In genomic region chr2:215951558-215951957, GRCh38 we compare ENCODE assay signal across 31 cellular contexts.
"Had no signal": no experiment of that assay in that cellular context is flagged by ENCODE, and none has a peak within 500 bp of the region (broad histone marks: within the 10 kb centered on the region; RNA-seq: fewer than 3 reads in every experiment).

No MANE protein-coding gene starts in this region.

- H3K27ac ChIP-seq: brain microvascular endothelial cell, esophagus muscularis mucosa, foreskin keratinocyte, gastrocnemius medialis, heart right ventricle, hepatocyte had no signal

- H3K4me1 ChIP-seq: esophagus muscularis mucosa, foreskin keratinocyte, gastrocnemius medialis, heart right ventricle had no signal

- H3K36me3 Mint-ChIP-seq: activated CD4-positive, alpha-beta memory T cell treated with anti-CD3 and anti-CD28 coated beads for 36 hours had no signal

- DNase-seq: activated CD4-positive, alpha-beta memory T cell treated with anti-CD3 and anti-CD28 coated beads for 36 hours; activated CD4-positive, alpha-beta T cell treated with anti-CD3 and anti-CD28 coated beads for 36 hours; activated CD4-positive, alpha-beta T cell treated with anti-CD3 and anti-CD28 coated beads, Interleukin-2, amount 10 ng/mL, durations not matched to agents 24 days and 14 days; activated CD4-positive, CD25-positive, alpha-beta regulatory T cell; activated CD4-positive, CD25-positive, alpha-beta regulatory T cell treated with anti-CD3 and anti-CD28 coated beads, Interleukin-2, amount 50 U/mL, for 72 hours; activated CD8-positive, alpha-beta memory T cell treated with anti-CD3 and anti-CD28 coated beads, Interleukin-2, amount 10 ng/mL, durations not matched to agents 7 days and 5 days; activated CD8-positive, alpha-beta memory T cell treated with anti-CD3 and anti-CD28 coated beads, Interleukin-2, amount 50 U/mL, for 4 hours; activated CD8-positive, alpha-beta T cell treated with anti-CD3 and anti-CD28 coated beads, Interleukin-2, amount 10 ng/mL, durations not matched to agents 7 days and 5 days; activated effector memory CD4-positive, alpha-beta T cell treated with anti-CD3 and anti-CD28 coated beads, Interleukin-2, amount 50 U/mL, for 16 hours; activated naive CD4-positive, alpha-beta T cell treated with anti-CD3 and anti-CD28 coated beads for 36 hours; activated naive CD8-positive, alpha-beta T cell treated with anti-CD3 and anti-CD28 coated beads for 36 hours; activated naive CD8-positive, alpha-beta T cell treated with anti-CD3 and anti-CD28 coated beads, Interleukin-2, amount 50 U/mL, for 24 hours; activated T-cell treated with anti-CD3 and anti-CD28 coated beads, Interleukin-2, amount 50 U/mL, for 1 hour; activated T-cell treated with anti-CD3 and anti-CD28 coated beads, Interleukin-2, amount 50 U/mL, for 48 hours; amniotic stem cell; anterior cingulate cortex; brain microvascular endothelial cell; cortex of kidney; effector CD8-positive, alpha-beta T cell; foreskin keratinocyte; gastrocnemius medialis; glutamatergic neuron; heart right ventricle; T-helper 2 cell had no signal

- H3K79me2 ChIP-seq: hepatocyte had no signal

- H3K27me3 ChIP-seq: brain microvascular endothelial cell, esophagus muscularis mucosa, foreskin keratinocyte, gastrocnemius medialis, heart right ventricle, hepatocyte had no signal

- ATAC-seq: activated CD4-positive, alpha-beta T cell treated with anti-CD3 and anti-CD28 coated beads for 36 hours; activated CD8-positive, alpha-beta memory T cell treated with anti-CD3 and anti-CD28 coated beads, Interleukin-2, amount 10 ng/mL, durations not matched to agents 7 days and 5 days; activated CD8-positive, alpha-beta T cell treated with anti-CD3 and anti-CD28 coated beads, Interleukin-2, amount 10 ng/mL, durations not matched to agents 7 days and 5 days; activated naive CD8-positive, alpha-beta T cell treated with anti-CD3 and anti-CD28 coated beads, Interleukin-2, amount 50 U/mL, for 24 hours; foreskin keratinocyte; gastrocnemius medialis; heart right ventricle had no signal

- H3K27ac Mint-ChIP-seq: activated CD4-positive, alpha-beta memory T cell treated with anti-CD3 and anti-CD28 coated beads for 36 hours; activated CD4-positive, alpha-beta T cell treated with anti-CD3 and anti-CD28 coated beads for 36 hours; activated CD4-positive, alpha-beta T cell treated with anti-CD3 and anti-CD28 coated beads, Interleukin-2, amount 10 ng/mL, durations not matched to agents 24 days and 14 days; activated CD8-positive, alpha-beta memory T cell treated with anti-CD3 and anti-CD28 coated beads, Interleukin-2, amount 10 ng/mL, durations not matched to agents 7 days and 5 days; activated CD8-positive, alpha-beta T cell treated with anti-CD3 and anti-CD28 coated beads, Interleukin-2, amount 10 ng/mL, durations not matched to agents 7 days and 5 days; activated naive CD4-positive, alpha-beta T cell treated with anti-CD3 and anti-CD28 coated beads for 36 hours; activated naive CD4-positive, alpha-beta T cell treated with anti-CD3 and anti-CD28 coated beads, Interleukin-2, amount 50 U/mL, for 24 hours; activated naive CD8-positive, alpha-beta T cell treated with anti-CD3 and anti-CD28 coated beads for 36 hours; activated naive CD8-positive, alpha-beta T cell treated with anti-CD3 and anti-CD28 coated beads, Interleukin-2, amount 50 U/mL, for 24 hours; activated T-helper 2 cell treated with anti-CD3 and anti-CD28 coated beads, Interferon-gamma antibody, Interleukin-2, Interleukin-4, amounts not matched to agents 10 μg/mL and 5 μg/mL and 100 μg/mL, durations not matched to agents 14 hours and 24 hours and 36 hours had no signal

- H3K9me3 Mint-ChIP-seq: activated CD4-positive, alpha-beta memory T cell treated with anti-CD3 and anti-CD28 coated beads for 36 hours; activated CD4-positive, alpha-beta T cell treated with anti-CD3 and anti-CD28 coated beads, Interleukin-2, amount 10 ng/mL, durations not matched to agents 24 days and 14 days; activated naive CD4-positive, alpha-beta T cell treated with anti-CD3 and anti-CD28 coated beads for 36 hours; activated naive CD4-positive, alpha-beta T cell treated with anti-CD3 and anti-CD28 coated beads, Interleukin-2, amount 50 U/mL, for 24 hours; activated naive CD8-positive, alpha-beta T cell treated with anti-CD3 and anti-CD28 coated beads for 36 hours; activated naive CD8-positive, alpha-beta T cell treated with anti-CD3 and anti-CD28 coated beads, Interleukin-2, amount 50 U/mL, for 24 hours; activated T-helper 1 cell treated with anti-CD3 and anti-CD28 coated beads, Interleukin-12 subunit alpha, Interleukin-12 subunit beta, Interleukin-2, Interleukin-4 antibody, amounts not matched to agents 30 ng/mL and 10 ng/mL and 1 ng/mL, durations not matched to agents 14 hours and 24 hours and 36 hours; activated T-helper 2 cell treated with anti-CD3 and anti-CD28 coated beads, Interferon-gamma antibody, Interleukin-2, Interleukin-4, amounts not matched to agents 10 μg/mL and 5 μg/mL and 100 μg/mL, durations not matched to agents 14 hours and 24 hours and 36 hours had no signal

- H2AFZ ChIP-seq: hepatocyte had no signal

- H3K27me3 Mint-ChIP-seq: activated CD4-positive, alpha-beta memory T cell treated with anti-CD3 and anti-CD28 coated beads for 36 hours; activated CD4-positive, alpha-beta T cell treated with anti-CD3 and anti-CD28 coated beads for 36 hours; activated CD4-positive, alpha-beta T cell treated with anti-CD3 and anti-CD28 coated beads, Interleukin-2, amount 10 ng/mL, durations not matched to agents 24 days and 14 days; activated CD8-positive, alpha-beta memory T cell treated with anti-CD3 and anti-CD28 coated beads, Interleukin-2, amount 10 ng/mL, durations not matched to agents 7 days and 5 days; activated naive CD4-positive, alpha-beta T cell treated with anti-CD3 and anti-CD28 coated beads, Interleukin-2, amount 50 U/mL, for 24 hours; activated naive CD8-positive, alpha-beta T cell treated with anti-CD3 and anti-CD28 coated beads for 36 hours; activated naive CD8-positive, alpha-beta T cell treated with anti-CD3 and anti-CD28 coated beads, Interleukin-2, amount 50 U/mL, for 24 hours had no signal

- H3K9me3 ChIP-seq: esophagus muscularis mucosa, gastrocnemius medialis, heart right ventricle had no signal

- FAIRE-seq: astrocyte, bronchial epithelial cell had no signal

- H3K4me1 Mint-ChIP-seq: activated CD4-positive, alpha-beta T cell treated with anti-CD3 and anti-CD28 coated beads for 36 hours; activated naive CD4-positive, alpha-beta T cell treated with anti-CD3 and anti-CD28 coated beads, Interleukin-2, amount 50 U/mL, for 24 hours; activated naive CD8-positive, alpha-beta T cell treated with anti-CD3 and anti-CD28 coated beads for 36 hours had no signal

- H3K4me2 ChIP-seq: hepatocyte had no signal

- H3K36me3 ChIP-seq: brain microvascular endothelial cell, esophagus muscularis mucosa, gastrocnemius medialis, heart right ventricle had no signal

- H3K4me3 ChIP-seq: esophagus muscularis mucosa, gastrocnemius medialis, heart right ventricle, hepatocyte had no signal

- H3K4me3 Mint-ChIP-seq: activated CD4-positive, alpha-beta memory T cell treated with anti-CD3 and anti-CD28 coated beads for 36 hours; activated CD4-positive, alpha-beta T cell treated with anti-CD3 and anti-CD28 coated beads for 36 hours; activated CD4-positive, alpha-beta T cell treated with anti-CD3 and anti-CD28 coated beads, Interleukin-2, amount 10 ng/mL, durations not matched to agents 24 days and 14 days; activated CD8-positive, alpha-beta memory T cell treated with anti-CD3 and anti-CD28 coated beads, Interleukin-2, amount 10 ng/mL, durations not matched to agents 7 days and 5 days; activated CD8-positive, alpha-beta T cell treated with anti-CD3 and anti-CD28 coated beads, Interleukin-2, amount 10 ng/mL, durations not matched to agents 7 days and 5 days; activated naive CD4-positive, alpha-beta T cell treated with anti-CD3 and anti-CD28 coated beads for 36 hours; activated naive CD4-positive, alpha-beta T cell treated with anti-CD3 and anti-CD28 coated beads, Interleukin-2, amount 50 U/mL, for 24 hours; activated naive CD8-positive, alpha-beta T cell treated with anti-CD3 and anti-CD28 coated beads for 36 hours; activated naive CD8-positive, alpha-beta T cell treated with anti-CD3 and anti-CD28 coated beads, Interleukin-2, amount 50 U/mL, for 24 hours; activated T-helper 1 cell treated with anti-CD3 and anti-CD28 coated beads, Interleukin-12 subunit alpha, Interleukin-12 subunit beta, Interleukin-2, Interleukin-4 antibody, amounts not matched to agents 30 ng/mL and 10 ng/mL and 1 ng/mL, durations not matched to agents 14 hours and 24 hours and 36 hours had no signal
